2 cellular contexts compared by ENCODE assay signal in genomic region chr14:94344389-94344788, GRCh38.
TF ChIP-seq lines count a peak whose summit lies in the region.

No MANE protein-coding gene starts in this region.

TF ChIP-seq in SK-N-SH, 30 proteins besides CTCF, POLR2A, EP300 and RAD21 (continued from another document):
- TF ChIP-seq IRF3 (IDR thresholded peaks at IDR 0.05; ENCODE audit: low read depth, low read length) (no peak), TCF12 (IDR thresholded peaks at IDR 0.05) (no peak)
TF ChIP-seq in SK-N-SH: peak in this region for 0.

TF ChIP-seq in SK-N-SH treated with all-trans-retinoic acid at 6 μM for 48 hours, 23 proteins besides CTCF, POLR2A, EP300 and RAD21 (continued from another document):
- TF ChIP-seq TSHZ2 (CRISPR knock-in tag; IDR thresholded peaks at IDR 0.05), result no peak
